11 cellular contexts compared by ENCODE assay signal in the genomic region with DNA sequence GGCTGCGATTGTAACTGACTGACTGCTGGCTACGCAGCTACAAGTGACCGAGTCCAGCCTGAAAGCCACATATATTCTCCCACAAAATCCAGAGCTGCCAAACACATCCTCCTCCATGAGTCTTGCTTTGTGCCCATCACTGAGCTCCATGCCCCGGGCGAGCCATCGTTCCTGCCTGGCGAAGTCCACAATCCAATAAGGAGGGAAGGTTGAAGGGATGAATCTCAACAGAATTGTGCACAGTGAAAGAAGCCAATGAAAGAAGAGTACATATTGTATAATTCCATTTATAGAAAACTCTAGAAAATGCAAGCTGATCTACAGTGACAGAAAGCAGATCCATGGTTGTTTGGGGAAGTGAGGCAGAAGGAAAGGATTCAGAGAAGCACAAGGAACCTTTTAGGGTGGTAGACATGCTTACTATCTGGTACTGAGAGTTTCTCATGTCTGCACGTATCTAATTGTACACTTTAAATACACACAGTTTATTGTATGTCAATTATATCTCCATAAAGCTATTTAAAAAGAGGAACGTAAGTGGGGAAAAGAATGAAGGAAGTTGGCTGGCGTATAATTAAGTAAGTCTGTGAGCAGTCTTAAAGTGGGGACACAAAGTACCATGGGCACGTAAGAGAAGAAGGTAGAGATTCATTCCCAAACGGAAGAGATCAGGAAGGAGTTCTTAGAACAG.
A peak's percentile ranks its signal among the peaks of the same experiment; 100 is the strongest.
DNase-seq lines count a peak whose midpoint lies in the region; ATAC-seq and TF ChIP-seq lines count a peak whose summit lies in the region.
"Had no signal": no experiment of that assay in that cellular context is flagged by ENCODE, and none has a peak within 500 bp of the region (broad histone marks: within the 10 kb centered on the region; RNA-seq: fewer than 3 reads in every experiment).

No MANE protein-coding gene starts in this region.

- H3K36me3 Mint-ChIP-seq in glutamatergic neuron (ENCODE audit: unreplicated experiment) (no peaks in the 10 kb centered on the region), progenitor cell of endocrine pancreas (ENCODE audit: insufficient read depth) (no peaks in the 10 kb centered on the region)

- H3K4me3 Mint-ChIP-seq in glutamatergic neuron (ENCODE audit: unreplicated experiment): no peak overlapping the region
- no peak overlapping the region for H3K4me3 Mint-ChIP-seq in progenitor cell of endocrine pancreas (ENCODE audit: low read depth)
- H3K4me3 Mint-ChIP-seq: activated CD4-positive, alpha-beta T cell treated with anti-CD3 and anti-CD28 coated beads, Interleukin-2, amount 10 ng/mL, durations not matched to agents 24 days and 14 days had no signal

- POLR2A ChIA-PET in Panc1 (lab: Charles Lee): interaction anchor here (0.6 to 0.7 kb wide), 2 partner anchors 14 to 146 kb away, joined by 4 read pairs; no protein-coding TSS in a partner anchor
- POLR2A ChIA-PET in PC-3 (lab: Charles Lee; ENCODE audit: unreplicated experiment): no interaction called here

- H2AFZ ChIP-seq in PC-3 (ENCODE audit: low read length): no peak overlapping the region

- BruUV-seq in Panc1 (replicated peaks; lab: Mats Ljungman, UMichigan) (no TSS peak), PC-3 (replicated peaks; lab: Mats Ljungman, UMichigan) (no TSS peak)

- H3K27ac ChIP-seq in Panc1 (ENCODE audit: low read length) (peak overlapping the region; percentile 27; the same call in 1 of the 2 replicates), PC-3 (ENCODE audit: low read length) (no peak overlapping the region)
- H3K27ac ChIP-seq: brain microvascular endothelial cell had no signal

- no peaks in the 10 kb centered on the region for H3K79me2 ChIP-seq in PC-3 (ENCODE audit: low read length)

- no peaks in the 10 kb centered on the region for H3K27me3 ChIP-seq in Panc1 (ENCODE audit: control insufficient read depth, insufficient read depth, low read length)
- H3K27me3 ChIP-seq in PC-3 (ENCODE audit: low read length): no peaks in the 10 kb centered on the region
- H3K27me3 ChIP-seq: brain microvascular endothelial cell had no signal

- no peaks in the 10 kb centered on the region for H3F3A ChIP-seq in PC-3 (ENCODE audit: low read length, unreplicated experiment)

- H3K9me3 Mint-ChIP-seq in glutamatergic neuron (ENCODE audit: unreplicated experiment) (peaks cover 3% of the 10 kb centered on the region), progenitor cell of endocrine pancreas (ENCODE audit: low read depth) (no peaks in the 10 kb centered on the region)
- H3K9me3 Mint-ChIP-seq: activated CD4-positive, alpha-beta T cell treated with anti-CD3 and anti-CD28 coated beads, Interleukin-2, amount 10 ng/mL, durations not matched to agents 24 days and 14 days; activated T-helper 2 cell treated with anti-CD3 and anti-CD28 coated beads, Interferon-gamma antibody, Interleukin-2, Interleukin-4, amounts not matched to agents 10 μg/mL and 5 μg/mL and 100 μg/mL, durations not matched to agents 14 hours and 24 hours and 36 hours had no signal

- H3K36me3 ChIP-seq in Panc1 (ENCODE audit: control insufficient read depth, insufficient read depth, low read length) (no peaks in the 10 kb centered on the region), PC-3 (ENCODE audit: low read depth, low read length) (no peaks in the 10 kb centered on the region)
- H3K36me3 ChIP-seq: brain microvascular endothelial cell had no signal

- no peak for ATAC-seq in Panc1
- no peak for ATAC-seq in PC-3

- H3K4me1 Mint-ChIP-seq in glutamatergic neuron (ENCODE audit: low read depth, unreplicated experiment) (peaks cover 20% of the 10 kb centered on the region), progenitor cell of endocrine pancreas (ENCODE audit: low read depth) (peaks cover 37% of the 10 kb centered on the region)

- no peak overlapping the region for H3K9ac ChIP-seq in PC-3 (ENCODE audit: low read length)

- H3K4me3 ChIP-seq in Panc1 (ENCODE audit: low read depth in 2 of 2, low read length in 2 of 2): no peak overlapping the region
- no peak overlapping the region for H3K4me3 ChIP-seq in PC-3 (ENCODE audit: low read length)

- H3K27ac Mint-ChIP-seq in glutamatergic neuron (ENCODE audit: unreplicated experiment): peak overlapping the region; percentile 13
- peak overlapping the region; percentile 8 for H3K27ac Mint-ChIP-seq in progenitor cell of endocrine pancreas
- H3K27ac Mint-ChIP-seq: activated CD4-positive, alpha-beta T cell treated with anti-CD3 and anti-CD28 coated beads, Interleukin-2, amount 10 ng/mL, durations not matched to agents 24 days and 14 days; activated T-helper 2 cell treated with anti-CD3 and anti-CD28 coated beads, Interferon-gamma antibody, Interleukin-2, Interleukin-4, amounts not matched to agents 10 μg/mL and 5 μg/mL and 100 μg/mL, durations not matched to agents 14 hours and 24 hours and 36 hours had no signal

- intact Hi-C loops in Panc1 (cut with micrococcal nuclease; ENCODE audit: unreplicated experiment): loop anchor here (5.0 kb wide), 1 partner anchor 112 kb away; no protein-coding TSS in a partner anchor
- intact Hi-C loops in PC-3 (cut with micrococcal nuclease): loop anchor here (5.0 to 10.0 kb wide), 2 partner anchors 175 to 243 kb away; no protein-coding TSS in a partner anchor

- no peak overlapping the region for H3K4me2 ChIP-seq in PC-3 (ENCODE audit: low read length)

- H3K27me3 Mint-ChIP-seq in glutamatergic neuron (ENCODE audit: unreplicated experiment) (peaks cover 5% of the 10 kb centered on the region), progenitor cell of endocrine pancreas (no peaks in the 10 kb centered on the region)
- H3K27me3 Mint-ChIP-seq: activated CD4-positive, alpha-beta T cell treated with anti-CD3 and anti-CD28 coated beads, Interleukin-2, amount 10 ng/mL, durations not matched to agents 24 days and 14 days had no signal

- no peaks in the 10 kb centered on the region for H3K9me2 ChIP-seq in PC-3 (replicated peaks; ENCODE audit: low read length)

- no peak for TF ChIP-seq CTCF in Panc1 (IDR thresholded peaks at IDR 0.05)
- no peak for TF ChIP-seq CTCF in glutamatergic neuron (IDR thresholded peaks at IDR 0.05; ENCODE audit: partially characterized antibody, unreplicated experiment)
- no peak for TF ChIP-seq CTCF in progenitor cell of endocrine pancreas (IDR thresholded peaks at IDR 0.05; ENCODE audit: unreplicated experiment)
- TF ChIP-seq CTCF in PC-3 (conservative IDR thresholded peaks at IDR 0.05; ENCODE audit: low read depth, low read length): no peak

- peak; percentile 21 to 41 for DNase-seq in AML-193 (lab: John Stamatoyannopoulos, UW)
- no peak for DNase-seq in Panc1 (ENCODE audit: low read depth, low spot score)
- no peak for DNase-seq in glutamatergic neuron
- no peak for DNase-seq in progenitor cell of endocrine pancreas (ENCODE audit: low spot score, unreplicated experiment)
- DNase-seq in activated CD8-positive, alpha-beta memory T cell treated with anti-CD3 and anti-CD28 coated beads, Interleukin-2, amount 50 U/mL, for 48 hours: no peak
- DNase-seq in ureter (ENCODE audit: low spot score): no peak
- DNase-seq in NCI-H226: no peak
- DNase-seq in PC-3: no peak
- DNase-seq: activated CD4-positive, alpha-beta T cell treated with anti-CD3 and anti-CD28 coated beads, Interleukin-2, amount 10 ng/mL, durations not matched to agents 24 days and 14 days; brain microvascular endothelial cell had no signal

- peaks cover 9% of the 10 kb centered on the region for H3K4me1 ChIP-seq in Panc1 (ENCODE audit: control insufficient read depth, insufficient read depth, low read length)
- H3K4me1 ChIP-seq in PC-3 (ENCODE audit: insufficient read depth, low read length): peaks cover 24% of the 10 kb centered on the region

- CTCF ChIA-PET in Panc1 (lab: Charles Lee) (no interaction called here), PC-3 (lab: Charles Lee) (no interaction called here)

- no peaks in the 10 kb centered on the region for H3K9me3 ChIP-seq in Panc1 (ENCODE audit: control insufficient read depth, insufficient read depth, low read depth, low read length)
- H3K9me3 ChIP-seq in PC-3 (ENCODE audit: low read length): no peaks in the 10 kb centered on the region

- no peaks in the 10 kb centered on the region for H4K20me1 ChIP-seq in PC-3 (ENCODE audit: low read length)

- in situ Hi-C loops in Panc1 (cut with HindIII; ENCODE audit: low pct_unique_long_range_greater_than_20kb, low sequenced_read_pairs): no loop called here

Comparison
In these comparisons a context has a peak if more than half of its experiments do, and no peak if none do; other contexts are left out.
1. DNase-seq: peak in AML-193 (2 of 2); none in Panc1 (single experiment), glutamatergic neuron (single experiment), progenitor cell of endocrine pancreas (single experiment), activated CD8-positive, alpha-beta memory T cell treated with anti-CD3 and anti-CD28 coated beads, Interleukin-2, amount 50 U/mL, for 48 hours (single experiment), ureter (single experiment), NCI-H226 (single experiment) and PC-3 (single experiment).